Comparison of ENCODE assay signal across 17 cellular contexts in genomic region chr6:56775498-56776166, GRCh38.
DNase-seq lines count a peak whose midpoint lies in the region; ATAC-seq and TF ChIP-seq lines count a peak whose summit lies in the region.
"Had no signal": no experiment of that assay in that cellular context is flagged by ENCODE, and none has a peak within 500 bp of the region (broad histone marks: within the 10 kb centered on the region; RNA-seq: fewer than 3 reads in every experiment).

No MANE protein-coding gene starts in this region.

- H3K27ac Mint-ChIP-seq in H9 (peak overlapping the region; percentile 77 to 98 (median 93)), CD14-positive monocyte (no peak overlapping the region)

- H3K23me2 ChIP-seq in H9 (ENCODE audit: insufficient read length, low read depth, low read length, poor library complexity, severe bottlenecking) = no peaks in the 10 kb centered on the region

- no peak overlapping the region for H4K8ac ChIP-seq in H9 (replicated peaks; ENCODE audit: insufficient read length, low read depth, low read length)

- H3K4me1 Mint-ChIP-seq in H9 (peaks cover 41 to 50% of the 10 kb centered on the region in 2 experiments), CD14-positive monocyte (peaks cover 4% of the 10 kb centered on the region)

- H3K4me2 ChIP-seq in H9 (ENCODE audit: insufficient read depth, insufficient read length, low read length) = peak overlapping the region; percentile 57

- H3K27ac ChIP-seq in H9 (ENCODE audit: insufficient read length, low read depth, low read length) (peak overlapping the region; percentile 95), skeletal muscle tissue (ENCODE audit: low read depth, low read length) (peak overlapping the region; percentile 6), left lung (no peak overlapping the region)

- H2BK15ac ChIP-seq in H9 (ENCODE audit: low read depth, low read length) = no peak overlapping the region

- no peaks in the 10 kb centered on the region for H4K20me1 ChIP-seq in H9 (ENCODE audit: control insufficient read depth, insufficient read depth, insufficient read length)

- H3K9ac ChIP-seq in H9 (ENCODE audit: extremely low read depth, insufficient read length, low read length) (peak overlapping the region; percentile 6), skeletal muscle tissue (ENCODE audit: low read depth in 1 of 3, low read length in 3 of 3) (no peak overlapping the region)

- no peak overlapping the region for H3T11ph ChIP-seq in H9 (ENCODE audit: low read length)

- H2BK5ac ChIP-seq in H9 (ENCODE audit: insufficient read length, low read length) = no peak overlapping the region

- H3K23ac ChIP-seq in H9 (ENCODE audit: insufficient read length, low read depth, low read length) = no peak overlapping the region

- H3K79me1 ChIP-seq in H9 (ENCODE audit: insufficient read depth, low read depth, low read length, poor library complexity, severe bottlenecking) = peaks cover 5% of the 10 kb centered on the region

- H3K56ac ChIP-seq in H9 (ENCODE audit: insufficient read length, low read depth, low read length) = no peak overlapping the region

- no peak for ATAC-seq in left lung
- ATAC-seq: HepG2, Panc1, Right ventricle myocardium inferior had no signal

- H3K36me3 Mint-ChIP-seq in H9 (ENCODE audit: insufficient read depth in 1 of 3, low read depth in 3 of 3) = peaks cover 3 to 12% (median 5%) of the 10 kb centered on the region in 3 experiments; a peak in 6 of 7 replicates
- H3K36me3 Mint-ChIP-seq in CD14-positive monocyte = no peaks in the 10 kb centered on the region

- H3K4me1 ChIP-seq in H9 (ENCODE audit: insufficient read depth, low read length) (peaks cover 12% of the 10 kb centered on the region; the same call in 1 of the 2 replicates), skeletal muscle tissue (ENCODE audit: control insufficient read depth in 3 of 3, insufficient read depth in 3 of 3, low read length in 3 of 3) (peaks cover 13 to 22% (median 14%) of the 10 kb centered on the region in 3 donors), left lung (no peaks in the 10 kb centered on the region)

- no peak overlapping the region for H3K18ac ChIP-seq in H9 (ENCODE audit: insufficient read length, low read depth, low read length)

- peaks cover 12% of the 10 kb centered on the region; the same call in 1 of the 2 replicates for H3K79me2 ChIP-seq in H9 (ENCODE audit: insufficient read depth, low read length)

- WGBS in H9 (ENCODE audit: extremely low coverage, insufficient read length, low lambda C conversion rate) = no CpG with 5 or more reads among the region's 4 CpGs

- H3K9me3 ChIP-seq in H9 (ENCODE audit: control insufficient read depth, low read depth, low read length) (no peaks in the 10 kb centered on the region), skeletal muscle tissue (ENCODE audit: control insufficient read depth in 3 of 3, low read length in 3 of 3) (no peaks in the 10 kb centered on the region), left lung (no peaks in the 10 kb centered on the region)

- DNase-seq in H9 = peak; percentile 53
- peak; percentile 52 for DNase-seq in dermis blood vessel endothelial cell
- DNase-seq in iPS-NIHi11 (ENCODE audit: low spot score) = peak; percentile 44
- DNase-seq in left lung = no peak
- no peak for DNase-seq in CD14-positive monocyte (ENCODE audit: low spot score)
- DNase-seq in NK-92 treated with Interleukin-12 subunit alpha and Interleukin-12 subunit beta, amount 100 ng/mL, for 24 hours (lab: John Stamatoyannopoulos, UW) = no peak
- DNase-seq: ACHN, AML-193, COR-L47, KG1, NCI-H1436 treated with DMSO at 0.1 percent for 48 hours, NCI-H2081, NCI-H510A treated with DMSO at 0.1 percent for 48 hours had no signal

- intact Hi-C loops in left lung (cut with DNase I) (no loop called here), CD14-positive monocyte (cut with micrococcal nuclease) (no loop called here)

- H2BK20ac ChIP-seq in H9 (ENCODE audit: low read depth, low read length, poor library complexity, severe bottlenecking) = no peak overlapping the region

- H3K27me3 Mint-ChIP-seq in H9 (ENCODE audit: low read depth) (no peaks in the 10 kb centered on the region), CD14-positive monocyte (ENCODE audit: low read depth in 3 of 3) (peaks cover 0 to 2% (median 0%) of the 10 kb centered on the region in 3 donors)

- H3K4me3 Mint-ChIP-seq in H9 (peak overlapping the region; percentile 13 to 59; a peak in 4 of 5 replicates), CD14-positive monocyte (no peak overlapping the region)

- H3K14ac ChIP-seq in H9 (ENCODE audit: insufficient read depth, low read length) = no peak overlapping the region

- H3K4ac ChIP-seq in H9 (ENCODE audit: low read depth, low read length) = no peak overlapping the region

- H2AFZ ChIP-seq in H9 (ENCODE audit: low read length) = no peak overlapping the region

- no peak for TF ChIP-seq CTCF in H9 (conservative IDR thresholded peaks at IDR 0.05)
- no peak for TF ChIP-seq CTCF in left lung (IDR thresholded peaks at IDR 0.05)
- no peak for TF ChIP-seq CTCF in CD14-positive monocyte (IDR thresholded peaks at IDR 0.05)

- H4K5ac ChIP-seq in H9 (ENCODE audit: insufficient read length, low read depth, low read length) = no peak overlapping the region

- H2AK5ac ChIP-seq in H9 (ENCODE audit: insufficient read length, low read length) = no peak overlapping the region

- peaks cover 0 to 5% of the 10 kb centered on the region in 2 experiments; a peak in 2 of 5 replicates for H3K9me3 Mint-ChIP-seq in H9
- peaks cover 0 to 3% (median 0%) of the 10 kb centered on the region in 7 donors for H3K9me3 Mint-ChIP-seq in CD14-positive monocyte

- no peak overlapping the region for H4K91ac ChIP-seq in H9 (ENCODE audit: insufficient read length, low read depth, low read length)

- H3K27me3 ChIP-seq in H9 (ENCODE audit: insufficient read depth, low read length) (no peaks in the 10 kb centered on the region), skeletal muscle tissue (ENCODE audit: control insufficient read depth in 3 of 3, insufficient read depth in 3 of 3, low read length in 3 of 3) (no peaks in the 10 kb centered on the region), left lung (no peaks in the 10 kb centered on the region)

- H2BK12ac ChIP-seq in H9 (ENCODE audit: insufficient read length, low read depth, low read length) = no peak overlapping the region

- no peak overlapping the region for H3K4me3 ChIP-seq in skeletal muscle tissue (ENCODE audit: low read length in 3 of 3)
- no peak overlapping the region for H3K4me3 ChIP-seq in left lung

- H3K36me3 ChIP-seq in skeletal muscle tissue (ENCODE audit: control insufficient read depth in 3 of 3, insufficient read depth in 3 of 3, low read length in 3 of 3) = no peaks in the 10 kb centered on the region
- H3K36me3 ChIP-seq in left lung = no peaks in the 10 kb centered on the region

- H2BK120ac ChIP-seq in H9 (ENCODE audit: low read depth, low read length, poor library complexity, severe bottlenecking) = no peak overlapping the region

Comparison
In these comparisons a context has a peak if more than half of its experiments do, and no peak if none do; other contexts are left out.
1. DNase-seq: peak in H9 (single experiment), dermis blood vessel endothelial cell (single experiment) and iPS-NIHi11 (single experiment); none in left lung (0 of 2), CD14-positive monocyte (single experiment) and NK-92 treated with Interleukin-12 subunit alpha and Interleukin-12 subunit beta, amount 100 ng/mL, for 24 hours (single experiment).
2. H3K27ac ChIP-seq: peak in H9 (single experiment) and skeletal muscle tissue (single experiment); none in left lung (0 of 2).
3. H3K27ac Mint-ChIP-seq: peak in H9 (3 of 3); none in CD14-positive monocyte (0 of 7).
4. H3K4me3 Mint-ChIP-seq: peak in H9 (2 of 2); none in CD14-positive monocyte (0 of 2).